ENCODE assay signal across 1 cellular context in the genomic region with DNA sequence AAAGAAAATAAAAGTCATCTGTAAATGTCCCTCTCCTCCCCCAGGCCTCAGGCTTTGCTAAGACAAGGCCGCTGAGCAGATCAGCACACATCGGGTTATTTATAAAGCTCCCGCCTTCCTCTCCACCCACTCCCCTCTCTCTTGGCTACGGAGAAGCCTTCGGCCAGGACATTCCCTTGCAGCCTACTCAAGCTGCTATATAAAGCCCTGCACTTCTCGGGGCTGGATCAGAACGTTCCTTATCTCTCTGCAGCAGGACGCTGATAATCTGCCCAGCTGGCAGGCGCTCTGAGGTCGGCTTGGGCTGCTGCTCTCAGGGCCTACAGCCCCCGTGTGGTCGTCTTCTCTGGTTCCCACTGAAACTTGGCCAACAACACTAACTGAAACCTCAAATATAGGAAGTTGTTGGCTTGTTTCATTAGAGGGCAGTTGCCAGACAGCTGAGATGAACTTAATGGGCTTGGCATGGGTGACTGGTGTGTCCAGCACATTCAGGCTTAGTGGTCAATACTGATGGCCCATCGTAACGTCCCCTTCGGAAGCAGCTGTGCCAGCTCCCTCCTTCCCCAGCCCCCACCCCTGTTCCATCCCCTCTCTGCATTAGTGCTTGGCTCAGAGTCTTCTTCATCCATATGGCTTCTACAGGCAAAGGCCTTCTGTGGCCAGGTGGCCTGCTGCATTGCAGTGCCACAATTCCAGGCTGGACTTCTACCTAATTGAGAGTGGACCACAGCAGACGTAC.
TF ChIP-seq lines count a peak whose summit lies in the region.

No MANE protein-coding gene starts in this region.

TF ChIP-seq in K562, 482 proteins besides CTCF, POLR2A, EP300 and RAD21 (continued from another document and continues in another):
- TF ChIP-seq, protein P1, sequence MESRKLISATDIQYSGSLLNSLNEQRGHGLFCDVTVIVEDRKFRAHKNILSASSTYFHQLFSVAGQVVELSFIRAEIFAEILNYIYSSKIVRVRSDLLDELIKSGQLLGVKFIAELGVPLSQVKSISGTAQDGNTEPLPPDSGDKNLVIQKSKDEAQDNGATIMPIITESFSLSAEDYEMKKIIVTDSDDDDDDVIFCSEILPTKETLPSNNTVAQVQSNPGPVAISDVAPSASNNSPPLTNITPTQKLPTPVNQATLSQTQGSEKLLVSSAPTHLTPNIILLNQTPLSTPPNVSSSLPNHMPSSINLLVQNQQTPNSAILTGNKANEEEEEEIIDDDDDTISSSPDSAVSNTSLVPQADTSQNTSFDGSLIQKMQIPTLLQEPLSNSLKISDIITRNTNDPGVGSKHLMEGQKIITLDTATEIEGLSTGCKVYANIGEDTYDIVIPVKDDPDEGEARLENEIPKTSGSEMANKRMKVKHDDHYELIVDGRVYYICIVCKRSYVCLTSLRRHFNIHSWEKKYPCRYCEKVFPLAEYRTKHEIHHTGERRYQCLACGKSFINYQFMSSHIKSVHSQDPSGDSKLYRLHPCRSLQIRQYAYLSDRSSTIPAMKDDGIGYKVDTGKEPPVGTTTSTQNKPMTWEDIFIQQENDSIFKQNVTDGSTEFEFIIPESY (CRISPR knock-in tag; IDR thresholded peaks at IDR 0.05): no peak; the same call in 1 of the 2 replicates
- peak; percentile 99 for TF ChIP-seq ZNF589 (CRISPR knock-in tag; IDR thresholded peaks at IDR 0.05; ENCODE audit: low read depth)
- TF ChIP-seq, protein P2, sequence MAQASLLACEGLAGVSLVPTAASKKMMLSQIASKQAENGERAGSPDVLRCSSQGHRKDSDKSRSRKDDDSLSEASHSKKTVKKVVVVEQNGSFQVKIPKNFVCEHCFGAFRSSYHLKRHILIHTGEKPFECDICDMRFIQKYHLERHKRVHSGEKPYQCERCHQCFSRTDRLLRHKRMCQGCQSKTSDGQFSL (CRISPR knock-in tag; IDR thresholded peaks at IDR 0.05): no peak
- TF ChIP-seq, protein P2 (tag; IDR thresholded peaks at IDR 0.05): no peak
- peak; percentile 96 to 97 for TF ChIP-seq KDM1A (IDR thresholded peaks at IDR 0.05)
- TF ChIP-seq, protein P3, sequence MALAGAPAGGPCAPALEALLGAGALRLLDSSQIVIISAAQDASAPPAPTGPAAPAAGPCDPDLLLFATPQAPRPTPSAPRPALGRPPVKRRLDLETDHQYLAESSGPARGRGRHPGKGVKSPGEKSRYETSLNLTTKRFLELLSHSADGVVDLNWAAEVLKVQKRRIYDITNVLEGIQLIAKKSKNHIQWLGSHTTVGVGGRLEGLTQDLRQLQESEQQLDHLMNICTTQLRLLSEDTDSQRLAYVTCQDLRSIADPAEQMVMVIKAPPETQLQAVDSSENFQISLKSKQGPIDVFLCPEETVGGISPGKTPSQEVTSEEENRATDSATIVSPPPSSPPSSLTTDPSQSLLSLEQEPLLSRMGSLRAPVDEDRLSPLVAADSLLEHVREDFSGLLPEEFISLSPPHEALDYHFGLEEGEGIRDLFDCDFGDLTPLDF (CRISPR knock-in tag; IDR thresholded peaks at IDR 0.05): no peak
- TF ChIP-seq ZNF584 (CRISPR knock-in tag; IDR thresholded peaks at IDR 0.05; ENCODE audit: low read depth): peak; percentile 92
- TF ChIP-seq, protein P4, sequence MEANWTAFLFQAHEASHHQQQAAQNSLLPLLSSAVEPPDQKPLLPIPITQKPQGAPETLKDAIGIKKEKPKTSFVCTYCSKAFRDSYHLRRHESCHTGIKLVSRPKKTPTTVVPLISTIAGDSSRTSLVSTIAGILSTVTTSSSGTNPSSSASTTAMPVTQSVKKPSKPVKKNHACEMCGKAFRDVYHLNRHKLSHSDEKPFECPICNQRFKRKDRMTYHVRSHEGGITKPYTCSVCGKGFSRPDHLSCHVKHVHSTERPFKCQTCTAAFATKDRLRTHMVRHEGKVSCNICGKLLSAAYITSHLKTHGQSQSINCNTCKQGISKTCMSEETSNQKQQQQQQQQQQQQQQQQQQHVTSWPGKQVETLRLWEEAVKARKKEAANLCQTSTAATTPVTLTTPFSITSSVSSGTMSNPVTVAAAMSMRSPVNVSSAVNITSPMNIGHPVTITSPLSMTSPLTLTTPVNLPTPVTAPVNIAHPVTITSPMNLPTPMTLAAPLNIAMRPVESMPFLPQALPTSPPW (CRISPR knock-in tag; IDR thresholded peaks at IDR 0.05): peak; percentile 85
- TF ChIP-seq FOS (IDR thresholded peaks at IDR 0.05; ENCODE audit: extremely low read depth, insufficient read length): peak; percentile 25
- no peak for TF ChIP-seq ZFP36 (IDR thresholded peaks at IDR 0.05; ENCODE audit: low read depth, low read length, partially characterized antibody)
- TF ChIP-seq, protein P5, sequence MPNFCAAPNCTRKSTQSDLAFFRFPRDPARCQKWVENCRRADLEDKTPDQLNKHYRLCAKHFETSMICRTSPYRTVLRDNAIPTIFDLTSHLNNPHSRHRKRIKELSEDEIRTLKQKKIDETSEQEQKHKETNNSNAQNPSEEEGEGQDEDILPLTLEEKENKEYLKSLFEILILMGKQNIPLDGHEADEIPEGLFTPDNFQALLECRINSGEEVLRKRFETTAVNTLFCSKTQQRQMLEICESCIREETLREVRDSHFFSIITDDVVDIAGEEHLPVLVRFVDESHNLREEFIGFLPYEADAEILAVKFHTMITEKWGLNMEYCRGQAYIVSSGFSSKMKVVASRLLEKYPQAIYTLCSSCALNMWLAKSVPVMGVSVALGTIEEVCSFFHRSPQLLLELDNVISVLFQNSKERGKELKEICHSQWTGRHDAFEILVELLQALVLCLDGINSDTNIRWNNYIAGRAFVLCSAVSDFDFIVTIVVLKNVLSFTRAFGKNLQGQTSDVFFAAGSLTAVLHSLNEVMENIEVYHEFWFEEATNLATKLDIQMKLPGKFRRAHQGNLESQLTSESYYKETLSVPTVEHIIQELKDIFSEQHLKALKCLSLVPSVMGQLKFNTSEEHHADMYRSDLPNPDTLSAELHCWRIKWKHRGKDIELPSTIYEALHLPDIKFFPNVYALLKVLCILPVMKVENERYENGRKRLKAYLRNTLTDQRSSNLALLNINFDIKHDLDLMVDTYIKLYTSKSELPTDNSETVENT (CRISPR knock-in tag; IDR thresholded peaks at IDR 0.05): no peak
- no peak for TF ChIP-seq ZC3H4 (CRISPR knock-in tag; IDR thresholded peaks at IDR 0.05; ENCODE audit: borderline replicate concordance)
- TF ChIP-seq, protein P6, sequence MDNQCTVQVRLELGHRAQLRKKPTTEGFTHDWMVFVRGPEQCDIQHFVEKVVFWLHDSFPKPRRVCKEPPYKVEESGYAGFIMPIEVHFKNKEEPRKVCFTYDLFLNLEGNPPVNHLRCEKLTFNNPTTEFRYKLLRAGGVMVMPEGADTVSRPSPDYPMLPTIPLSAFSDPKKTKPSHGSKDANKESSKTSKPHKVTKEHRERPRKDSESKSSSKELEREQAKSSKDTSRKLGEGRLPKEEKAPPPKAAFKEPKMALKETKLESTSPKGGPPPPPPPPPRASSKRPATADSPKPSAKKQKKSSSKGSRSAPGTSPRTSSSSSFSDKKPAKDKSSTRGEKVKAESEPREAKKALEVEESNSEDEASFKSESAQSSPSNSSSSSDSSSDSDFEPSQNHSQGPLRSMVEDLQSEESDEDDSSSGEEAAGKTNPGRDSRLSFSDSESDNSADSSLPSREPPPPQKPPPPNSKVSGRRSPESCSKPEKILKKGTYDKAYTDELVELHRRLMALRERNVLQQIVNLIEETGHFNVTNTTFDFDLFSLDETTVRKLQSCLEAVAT (IDR thresholded peaks at IDR 0.05): peak in 1 of 2 experiments; percentile 83; a peak in 1 of 4 replicates
- peak; percentile 98 for TF ChIP-seq SMARCE1 (IDR thresholded peaks at IDR 0.05)
- peak; percentile 82; the same call in 1 of the 2 replicates for TF ChIP-seq JUN (IDR thresholded peaks at IDR 0.05; ENCODE audit: borderline replicate concordance, low read depth, low read length)
- peak; percentile 62; the same call in 1 of the 2 replicates for TF ChIP-seq JUN (CRISPR knock-in tag; IDR thresholded peaks at IDR 0.05; ENCODE audit: borderline replicate concordance)
- TF ChIP-seq, protein P7, sequence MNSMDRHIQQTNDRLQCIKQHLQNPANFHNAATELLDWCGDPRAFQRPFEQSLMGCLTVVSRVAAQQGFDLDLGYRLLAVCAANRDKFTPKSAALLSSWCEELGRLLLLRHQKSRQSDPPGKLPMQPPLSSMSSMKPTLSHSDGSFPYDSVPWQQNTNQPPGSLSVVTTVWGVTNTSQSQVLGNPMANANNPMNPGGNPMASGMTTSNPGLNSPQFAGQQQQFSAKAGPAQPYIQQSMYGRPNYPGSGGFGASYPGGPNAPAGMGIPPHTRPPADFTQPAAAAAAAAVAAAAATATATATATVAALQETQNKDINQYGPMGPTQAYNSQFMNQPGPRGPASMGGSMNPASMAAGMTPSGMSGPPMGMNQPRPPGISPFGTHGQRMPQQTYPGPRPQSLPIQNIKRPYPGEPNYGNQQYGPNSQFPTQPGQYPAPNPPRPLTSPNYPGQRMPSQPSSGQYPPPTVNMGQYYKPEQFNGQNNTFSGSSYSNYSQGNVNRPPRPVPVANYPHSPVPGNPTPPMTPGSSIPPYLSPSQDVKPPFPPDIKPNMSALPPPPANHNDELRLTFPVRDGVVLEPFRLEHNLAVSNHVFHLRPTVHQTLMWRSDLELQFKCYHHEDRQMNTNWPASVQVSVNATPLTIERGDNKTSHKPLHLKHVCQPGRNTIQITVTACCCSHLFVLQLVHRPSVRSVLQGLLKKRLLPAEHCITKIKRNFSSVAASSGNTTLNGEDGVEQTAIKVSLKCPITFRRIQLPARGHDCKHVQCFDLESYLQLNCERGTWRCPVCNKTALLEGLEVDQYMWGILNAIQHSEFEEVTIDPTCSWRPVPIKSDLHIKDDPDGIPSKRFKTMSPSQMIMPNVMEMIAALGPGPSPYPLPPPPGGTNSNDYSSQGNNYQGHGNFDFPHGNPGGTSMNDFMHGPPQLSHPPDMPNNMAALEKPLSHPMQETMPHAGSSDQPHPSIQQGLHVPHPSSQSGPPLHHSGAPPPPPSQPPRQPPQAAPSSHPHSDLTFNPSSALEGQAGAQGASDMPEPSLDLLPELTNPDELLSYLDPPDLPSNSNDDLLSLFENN (IDR thresholded peaks at IDR 0.05; ENCODE audit: low read depth in 2 of 2, low read length in 2 of 2): peak in 1 of 2 experiments; percentile 97; a peak in 2 of 4 replicates
- peak; percentile 92 for TF ChIP-seq MYC (IDR thresholded peaks at IDR 0.05; ENCODE audit: low read depth, low read length)
- TF ChIP-seq MYC (CRISPR knock-in tag; IDR thresholded peaks at IDR 0.05; ENCODE audit: borderline replicate concordance, low read depth): no peak
- TF ChIP-seq, protein P8, sequence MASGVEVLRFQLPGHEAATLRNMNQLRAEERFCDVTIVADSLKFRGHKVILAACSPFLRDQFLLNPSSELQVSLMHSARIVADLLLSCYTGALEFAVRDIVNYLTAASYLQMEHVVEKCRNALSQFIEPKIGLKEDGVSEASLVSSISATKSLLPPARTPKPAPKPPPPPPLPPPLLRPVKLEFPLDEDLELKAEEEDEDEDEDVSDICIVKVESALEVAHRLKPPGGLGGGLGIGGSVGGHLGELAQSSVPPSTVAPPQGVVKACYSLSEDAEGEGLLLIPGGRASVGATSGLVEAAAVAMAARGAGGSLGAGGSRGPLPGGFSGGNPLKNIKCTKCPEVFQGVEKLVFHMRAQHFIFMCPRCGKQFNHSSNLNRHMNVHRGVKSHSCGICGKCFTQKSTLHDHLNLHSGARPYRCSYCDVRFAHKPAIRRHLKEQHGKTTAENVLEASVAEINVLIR (CRISPR knock-in tag; IDR thresholded peaks at IDR 0.05): peak; percentile 58; the same call in 1 of the 2 replicates
- 0 out of 2 replicates have a peak, but pooled peaks have one; percentile 51 for TF ChIP-seq BCL6 (CRISPR knock-in tag; IDR thresholded peaks at IDR 0.05)
- TF ChIP-seq ZNF239 (CRISPR knock-in tag; IDR thresholded peaks at IDR 0.05): peak; percentile 82
- TF ChIP-seq, protein P9, sequence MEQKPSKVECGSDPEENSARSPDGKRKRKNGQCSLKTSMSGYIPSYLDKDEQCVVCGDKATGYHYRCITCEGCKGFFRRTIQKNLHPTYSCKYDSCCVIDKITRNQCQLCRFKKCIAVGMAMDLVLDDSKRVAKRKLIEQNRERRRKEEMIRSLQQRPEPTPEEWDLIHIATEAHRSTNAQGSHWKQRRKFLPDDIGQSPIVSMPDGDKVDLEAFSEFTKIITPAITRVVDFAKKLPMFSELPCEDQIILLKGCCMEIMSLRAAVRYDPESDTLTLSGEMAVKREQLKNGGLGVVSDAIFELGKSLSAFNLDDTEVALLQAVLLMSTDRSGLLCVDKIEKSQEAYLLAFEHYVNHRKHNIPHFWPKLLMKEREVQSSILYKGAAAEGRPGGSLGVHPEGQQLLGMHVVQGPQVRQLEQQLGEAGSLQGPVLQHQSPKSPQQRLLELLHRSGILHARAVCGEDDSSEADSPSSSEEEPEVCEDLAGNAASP (IDR thresholded peaks at IDR 0.05): peak; percentile 55; the same call in 1 of the 2 replicates
- TF ChIP-seq, protein P10, sequence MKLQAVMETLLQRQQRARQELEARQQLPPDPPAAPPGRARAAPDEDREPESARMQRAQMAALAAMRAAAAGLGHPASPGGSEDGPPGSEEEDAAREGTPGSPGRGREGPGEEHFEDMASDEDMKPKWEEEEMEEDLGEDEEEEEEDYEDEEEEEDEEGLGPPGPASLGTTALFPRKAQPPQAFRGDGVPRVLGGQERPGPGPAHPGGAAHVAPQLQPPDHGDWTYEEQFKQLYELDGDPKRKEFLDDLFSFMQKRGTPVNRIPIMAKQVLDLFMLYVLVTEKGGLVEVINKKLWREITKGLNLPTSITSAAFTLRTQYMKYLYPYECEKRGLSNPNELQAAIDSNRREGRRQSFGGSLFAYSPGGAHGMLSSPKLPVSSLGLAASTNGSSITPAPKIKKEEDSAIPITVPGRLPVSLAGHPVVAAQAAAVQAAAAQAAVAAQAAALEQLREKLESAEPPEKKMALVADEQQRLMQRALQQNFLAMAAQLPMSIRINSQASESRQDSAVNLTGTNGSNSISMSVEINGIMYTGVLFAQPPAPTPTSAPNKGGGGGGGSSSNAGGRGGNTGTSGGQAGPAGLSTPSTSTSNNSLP (IDR thresholded peaks at IDR 0.05; ENCODE audit: borderline replicate concordance, low read depth, low read length): peak; percentile 99
- peak; percentile 100 for TF ChIP-seq KLF16 (IDR thresholded peaks at IDR 0.05)
